In genomic region chr20:30579069-30579468, GRCh38 we compare ENCODE assay signal across 8 cellular contexts.
A peak's percentile ranks its signal among the peaks of the same experiment; 100 is the strongest.
DNase-seq lines count a peak whose midpoint lies in the region; ATAC-seq and TF ChIP-seq lines count a peak whose summit lies in the region.
"Not testable (repeated sequence)": the region's sequence is repeated elsewhere in the genome, so short reads cannot be mapped to it uniquely, and the experiment has no call there.

No MANE protein-coding gene starts in this region.

- not testable (repeated sequence) for H3K9me3 Mint-ChIP-seq in Caco-2 (ENCODE audit: unreplicated experiment)

- TF ChIP-seq POLR2A in breast epithelium (IDR thresholded peaks at IDR 0.05); upper lobe of left lung (IDR thresholded peaks at IDR 0.05): not testable (repeated sequence)

- CTCF ChIA-PET in Caco-2 (lab: Charles Lee), result not testable (repeated sequence)

- not testable (repeated sequence) for BruUV-seq in Caco-2 (replicated peaks; lab: Mats Ljungman, UMichigan)

- POLR2A ChIA-PET in Caco-2 (lab: Charles Lee), result not testable (repeated sequence)

- H3K4me1 Mint-ChIP-seq in Caco-2 (ENCODE audit: low read depth, unreplicated experiment), result not testable (repeated sequence)

- peak in 2 of 4 donors; percentile 14 to 38 for ATAC-seq in psoas muscle
- not testable (repeated sequence) for ATAC-seq in upper lobe of left lung (ENCODE audit: low FRiP score in 2 of 2)

- not testable (repeated sequence) for H3K9me3 ChIP-seq in Caco-2; HUES64 (ENCODE audit: insufficient read depth, low read depth, low read length); SJCRH30 (replicated peaks); breast epithelium; iPS-20b (ENCODE audit: insufficient read depth, low read depth, low read length); psoas muscle; upper lobe of left lung

- 34% methylated on average over 3 of the region's 6 CpGs for WGBS in HUES64
- WGBS in psoas muscle, 3 donors, result 16 to 36% (median 34%) methylated on average over 4 of the region's 6 CpGs
- WGBS in upper lobe of left lung, 2 donors, result 30 to 53% methylated on average over 6 of the region's 6 CpGs

- peak overlapping the region; percentile 71; the same call in 1 of the 2 replicates for H3K9ac ChIP-seq in HUES64 (ENCODE audit: low read depth, low read length)
- peak overlapping the region; percentile 87 for H3K9ac ChIP-seq in iPS-20b (ENCODE audit: low read depth, low read length)

- H3K36me3 Mint-ChIP-seq in Caco-2 (ENCODE audit: insufficient read depth, unreplicated experiment), result not testable (repeated sequence)

- not testable (repeated sequence) for H3K36me3 ChIP-seq in Caco-2 (ENCODE audit: control insufficient read depth, insufficient read depth, low read length); HUES64 (ENCODE audit: insufficient read depth, low read length); SJCRH30; breast epithelium; iPS-20b (ENCODE audit: insufficient read depth, low read depth, low read length); psoas muscle (ENCODE audit: insufficient read depth in 1 of 2, low read depth in 1 of 2); upper lobe of left lung

- peak overlapping the region; percentile 50 for H3K27ac Mint-ChIP-seq in Caco-2 (ENCODE audit: unreplicated experiment)

- H3K4me3 ChIP-seq in Caco-2 (ENCODE audit: low read depth, low read length) (peak overlapping the region; percentile 42), HUES64 (ENCODE audit: low read length) (peak overlapping the region; percentile 79), SJCRH30 (peak overlapping the region; percentile 51), breast epithelium (peak overlapping the region in 2 of 3 donors; percentile 41 to 51), iPS-20b (ENCODE audit: low read length) (peak overlapping the region; percentile 93), psoas muscle (peak overlapping the region; percentile 64), upper lobe of left lung (peak overlapping the region in 3 of 4 donors; percentile 32 to 52 (median 52))
- H3K4me3 ChIP-seq in fibroblast of mammary gland (ENCODE audit: control insufficient read depth, low read depth, low read length), result not testable (repeated sequence)

- H3K4me3 Mint-ChIP-seq in Caco-2 (ENCODE audit: unreplicated experiment), result peak overlapping the region; percentile 74

- intact Hi-C loops in Caco-2 (cut with micrococcal nuclease; ENCODE audit: unreplicated experiment); breast epithelium (cut with DNase I; ENCODE audit: low total_unique reads); psoas muscle (cut with DNase I): not testable (repeated sequence)

- not testable (repeated sequence) for H3K4me1 ChIP-seq in Caco-2; HUES64 (ENCODE audit: insufficient read depth, low read length); SJCRH30; breast epithelium; iPS-20b (ENCODE audit: insufficient read depth, low read length); psoas muscle; upper lobe of left lung

- not testable (repeated sequence) for DNase-seq in Caco-2; SJCRH30; breast epithelium (ENCODE audit: low spot score in 2 of 2); psoas muscle; upper lobe of left lung
- DNase-seq in fibroblast of mammary gland (ENCODE audit: low read depth), result peak; percentile 29

- TF ChIP-seq EP300 in upper lobe of left lung (IDR thresholded peaks at IDR 0.05), result not testable (repeated sequence)

- not testable (repeated sequence) for H3K27me3 ChIP-seq in Caco-2 (replicated peaks; ENCODE audit: control insufficient read depth, insufficient read depth, low read length); HUES64 (ENCODE audit: insufficient read depth, low read length); SJCRH30; breast epithelium; iPS-20b (ENCODE audit: insufficient read depth, low read length); psoas muscle (ENCODE audit: insufficient read depth in 3 of 3, low read length in 2 of 3); upper lobe of left lung

- H3K27ac ChIP-seq in HUES64 (ENCODE audit: low read depth, low read length); SJCRH30; breast epithelium; iPS-20b (ENCODE audit: low read length); psoas muscle; upper lobe of left lung: not testable (repeated sequence)

- not testable (repeated sequence) for H3K27me3 Mint-ChIP-seq in Caco-2 (ENCODE audit: insufficient read depth, unreplicated experiment)

- TF ChIP-seq CTCF in Caco-2 (IDR thresholded peaks at IDR 0.05; ENCODE audit: insufficient read depth in 1 of 2, low read depth in 1 of 2, low read length in 1 of 2, severe bottlenecking in 1 of 2, unreplicated experiment in 1 of 2); breast epithelium (IDR thresholded peaks at IDR 0.05); fibroblast of mammary gland (conservative IDR thresholded peaks at IDR 0.05; ENCODE audit: control insufficient read depth, insufficient read depth, low read depth, low read length); psoas muscle (IDR thresholded peaks at IDR 0.05); upper lobe of left lung (IDR thresholded peaks at IDR 0.05): not testable (repeated sequence)
